Comparison of ENCODE assay signal across 10 cellular contexts in genomic region chr1:2289607-2290006, GRCh38.
A peak's percentile ranks its signal among the peaks of the same experiment; 100 is the strongest.
DNase-seq lines count a peak whose midpoint lies in the region; ATAC-seq and TF ChIP-seq lines count a peak whose summit lies in the region.
"Had no signal": no experiment of that assay in that cellular context is flagged by ENCODE, and none has a peak within 500 bp of the region (broad histone marks: within the 10 kb centered on the region; RNA-seq: fewer than 3 reads in every experiment).

No MANE protein-coding gene starts in this region.

- no peak for ATAC-seq in GM21786 (IDR thresholded peaks at IDR 0.05; ENCODE audit: unreplicated experiment)
- ATAC-seq in HG03108 (IDR thresholded peaks at IDR 0.05; ENCODE audit: unreplicated experiment) = no peak
- no peak for ATAC-seq in GM19035 (IDR thresholded peaks at IDR 0.05; ENCODE audit: unreplicated experiment)

- H3K9me3 ChIP-seq in Peyer's patch (no peaks in the 10 kb centered on the region), colonic mucosa (no peaks in the 10 kb centered on the region), osteoblast (ENCODE audit: low read depth, low read length) (no peaks in the 10 kb centered on the region)

- peaks cover 49% of the 10 kb centered on the region for H3K4me1 Mint-ChIP-seq in CD14-positive monocyte

- peaks cover 0 to 7% (median 2%) of the 10 kb centered on the region in 7 donors for H3K9me3 Mint-ChIP-seq in CD14-positive monocyte

- H3K27ac ChIP-seq in Peyer's patch (peak overlapping the region; percentile 75 to 84 (median 81)), colonic mucosa (peak overlapping the region; percentile 68), osteoblast (ENCODE audit: low read depth, low read length) (peak overlapping the region; percentile 92)

- H3K4me3 ChIP-seq in Peyer's patch (no peak overlapping the region), colonic mucosa (no peak overlapping the region), osteoblast (ENCODE audit: insufficient read depth, low read length) (no peak overlapping the region)

- peak overlapping the region in 5 of 7 donors; percentile 88 to 92 (median 88) for H3K27ac Mint-ChIP-seq in CD14-positive monocyte

- H3K36me3 ChIP-seq in Peyer's patch = no peaks in the 10 kb centered on the region
- H3K36me3 ChIP-seq in colonic mucosa = no peaks in the 10 kb centered on the region
- H3K36me3 ChIP-seq in osteoblast (ENCODE audit: insufficient read depth, low read length) = peaks cover 2% of the 10 kb centered on the region

- intact Hi-C loops in CD14-positive monocyte (cut with micrococcal nuclease) = loop anchor here (1.0 to 5.0 kb wide), 3 partner anchors 11 to 33 kb away; no protein-coding TSS in a partner anchor
- intact Hi-C loops in colonic mucosa (cut with DNase I) = no loop called here

- H2AFZ ChIP-seq in osteoblast (ENCODE audit: low read length) = no peak overlapping the region

- no peak overlapping the region for H3K4me2 ChIP-seq in osteoblast (ENCODE audit: insufficient read depth, low read length)

- H3K27me3 Mint-ChIP-seq in CD14-positive monocyte (ENCODE audit: low read depth in 3 of 3) = peaks cover 57 to 75% (median 59%) of the 10 kb centered on the region in 3 donors

- no peak for TF ChIP-seq CTCF in CD14-positive monocyte (IDR thresholded peaks at IDR 0.05)
- TF ChIP-seq CTCF in Peyer's patch (IDR thresholded peaks at IDR 0.05) = no peak
- no peak for TF ChIP-seq CTCF in colonic mucosa (IDR thresholded peaks at IDR 0.05)
- TF ChIP-seq CTCF in osteoblast (IDR thresholded peaks at IDR 0.05; ENCODE audit: extremely low read depth, low read depth, low read length) = no peak

- DNase-seq in CD14-positive monocyte (ENCODE audit: low spot score) = no peak
- DNase-seq in Peyer's patch = no peak
- no peak for DNase-seq in colonic mucosa
- DNase-seq in osteoblast (ENCODE audit: insufficient read length, low spot score, missing footprints) = no peak
- DNase-seq in DMS79 (lab: John Stamatoyannopoulos, UW) = no peak
- DNase-seq: DMS153, nucleus accumbens had no signal

- TF ChIP-seq POLR2A in Peyer's patch (IDR thresholded peaks at IDR 0.05) = no peak

- H3K27me3 ChIP-seq in Peyer's patch = no peaks in the 10 kb centered on the region
- H3K27me3 ChIP-seq in colonic mucosa = no peaks in the 10 kb centered on the region
- H3K27me3 ChIP-seq in osteoblast (ENCODE audit: insufficient read depth, low read length) = no peaks in the 10 kb centered on the region

- H4K20me1 ChIP-seq in osteoblast (ENCODE audit: insufficient read depth, low read length) = peaks cover 71% of the 10 kb centered on the region

- H3K4me3 Mint-ChIP-seq in CD14-positive monocyte = peak overlapping the region in 1 of 2 donors; percentile 87

- no peak overlapping the region for H3K9ac ChIP-seq in colonic mucosa (ENCODE audit: low read depth in 2 of 2, low read length in 2 of 2)

- H3K36me3 Mint-ChIP-seq in CD14-positive monocyte = peaks cover 41% of the 10 kb centered on the region in 2 donors

- H3K4me1 ChIP-seq in Peyer's patch (peaks cover 3 to 68% (median 21%) of the 10 kb centered on the region in 4 donors), colonic mucosa (peaks cover 3% of the 10 kb centered on the region), osteoblast (ENCODE audit: insufficient read depth, low read length) (peaks cover 39% of the 10 kb centered on the region)

- peaks cover 94% of the 10 kb centered on the region for H3K79me2 ChIP-seq in osteoblast (ENCODE audit: insufficient read depth, low read length)
